ENCODE assay signal across 1 cellular context in genomic region chr16:85396879-85397871, GRCh38.
TF ChIP-seq lines count a peak whose summit lies in the region.

No MANE protein-coding gene starts in this region.

TF ChIP-seq in K562, 482 proteins besides CTCF, POLR2A, EP300 and RAD21 (continued from another document and continues in another):
- TF ChIP-seq CTCFL (IDR thresholded peaks at IDR 0.05; ENCODE audit: borderline replicate concordance, insufficient read depth, low read depth, low read length, poor library complexity, severe bottlenecking) (no peak), ZBTB33 (CRISPR knock-in tag; IDR thresholded peaks at IDR 0.05) (peak; percentile 99), NBN (IDR thresholded peaks at IDR 0.05; ENCODE audit: low read depth) (no peak), PCBP1 (IDR thresholded peaks at IDR 0.05; ENCODE audit: low read depth, low read length, poor library complexity, severe bottlenecking) (no peak), THRB (CRISPR knock-in tag; conservative IDR thresholded peaks at IDR 0.05) (no peak), MCM7 (IDR thresholded peaks at IDR 0.05) (no peak), GTF2F1 (IDR thresholded peaks at IDR 0.05; ENCODE audit: low read depth, low read length) (no peak), FOSL1 (tag; conservative IDR thresholded peaks at IDR 0.05) (peak; percentile 70), HNRNPLL (IDR thresholded peaks at IDR 0.05; ENCODE audit: low read depth, low read length, poor library complexity, severe bottlenecking) (no peak), ETV5 (CRISPR knock-in tag; IDR thresholded peaks at IDR 0.05; ENCODE audit: low read depth) (no peak), E2F5 (CRISPR knock-in tag; IDR thresholded peaks at IDR 0.05) (no peak), ZNF830 (CRISPR knock-in tag; IDR thresholded peaks at IDR 0.05) (no peak), PURB (CRISPR knock-in tag; IDR thresholded peaks at IDR 0.05; ENCODE audit: low read depth) (no peak), ZNF507 (tag; conservative IDR thresholded peaks at IDR 0.05) (no peak), HES1 (IDR thresholded peaks at IDR 0.05; ENCODE audit: low read depth) (no peak), BACH1 (tag; IDR thresholded peaks at IDR 0.05) (no peak), MLX (CRISPR knock-in tag; conservative IDR thresholded peaks at IDR 0.05) (no peak), CBX3 (IDR thresholded peaks at IDR 0.05; ENCODE audit: borderline replicate concordance in 1 of 2, low read length in 2 of 2) (no peak), ZNF778 (CRISPR knock-in tag; IDR thresholded peaks at IDR 0.05) (no peak), ZEB2 (IDR thresholded peaks at IDR 0.05) (no peak), ATF3 (IDR thresholded peaks at IDR 0.05) (peak; percentile 58), ATF3 (CRISPR knock-in tag; conservative IDR thresholded peaks at IDR 0.05) (no peak), JUND (IDR thresholded peaks at IDR 0.05; ENCODE audit: borderline replicate concordance, low read depth, low read length) (peak; percentile 73), JUND (tag; IDR thresholded peaks at IDR 0.05; ENCODE audit: borderline replicate concordance, low read depth, low read length) (peak; percentile 64; the same call in 1 of the 3 replicates), ELK3 (CRISPR knock-in tag; IDR thresholded peaks at IDR 0.05) (no peak), ZBTB17 (CRISPR knock-in tag; IDR thresholded peaks at IDR 0.05) (no peak), E2F6 (IDR thresholded peaks at IDR 0.05; ENCODE audit: borderline replicate concordance in 1 of 2, extremely low read depth in 1 of 2, insufficient read depth in 1 of 2, insufficient read length in 1 of 2, low read depth in 1 of 2, low read length in 1 of 2, poor library complexity in 1 of 2, severe bottlenecking in 1 of 2) (peak in 1 of 2 experiments; percentile 49), ZNF124 (CRISPR knock-in tag; IDR thresholded peaks at IDR 0.05) (no peak), ZNF655 (CRISPR knock-in tag; IDR thresholded peaks at IDR 0.05) (no peak), SMARCC2 (IDR thresholded peaks at IDR 0.05; ENCODE audit: low read depth) (no peak), KLF6 (CRISPR knock-in tag; IDR thresholded peaks at IDR 0.05; ENCODE audit: borderline replicate concordance) (no peak), KLF1 (tag; IDR thresholded peaks at IDR 0.05) (no peak), SREBF1 (IDR thresholded peaks at IDR 0.05; ENCODE audit: borderline replicate concordance, low read depth, low read length) (no peak), SLC30A9 (CRISPR knock-in tag; IDR thresholded peaks at IDR 0.05) (no peak), MGA (IDR thresholded peaks at IDR 0.05) (peak; percentile 55; the same call in 1 of the 2 replicates)
